Comparison of ENCODE assay signal across 1 cellular context in the genomic region with DNA sequence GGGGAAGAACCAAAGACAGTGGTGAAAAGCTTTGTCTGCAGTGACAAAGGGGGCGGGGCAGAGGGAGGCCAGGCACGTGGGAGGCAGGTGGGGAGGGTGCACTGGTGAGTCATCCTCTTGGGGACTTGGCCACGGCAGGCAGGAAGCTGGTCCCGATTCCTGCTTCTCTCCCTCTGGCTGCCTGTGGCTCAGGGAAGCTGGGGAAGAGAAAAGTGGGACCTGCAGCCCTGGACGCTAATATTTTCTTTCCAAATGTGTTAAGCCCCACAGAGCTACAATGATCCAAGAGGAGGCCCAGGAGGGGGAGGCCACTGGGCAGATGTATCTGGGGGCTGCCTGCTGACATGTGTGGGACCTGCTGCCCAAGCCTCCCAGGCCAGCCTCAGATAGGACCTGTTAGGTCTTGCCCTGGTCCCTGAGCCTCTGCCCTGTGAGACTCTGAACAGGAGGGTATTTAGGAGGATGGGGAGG.
TF ChIP-seq lines count a peak whose summit lies in the region.

No MANE protein-coding gene starts in this region.

TF ChIP-seq in K562, 482 proteins besides CTCF, POLR2A, EP300 and RAD21 (continued from another document):
- TF ChIP-seq VEZF1 (CRISPR knock-in tag; IDR thresholded peaks at IDR 0.05) (peak; percentile 85), RCOR1 (IDR thresholded peaks at IDR 0.05; ENCODE audit: borderline replicate concordance in 1 of 2, low read depth in 2 of 2, low read length in 2 of 2) (peak in 1 of 2 experiments; percentile 86; a peak in 2 of 4 replicates), GABPB1 (CRISPR knock-in tag; IDR thresholded peaks at IDR 0.05) (no peak), ATF3 (IDR thresholded peaks at IDR 0.05) (peak; percentile 95), ATF3 (CRISPR knock-in tag; conservative IDR thresholded peaks at IDR 0.05) (0 out of 2 replicates have a peak, but pooled peaks have one; percentile 59), E2F5 (CRISPR knock-in tag; IDR thresholded peaks at IDR 0.05) (no peak), USF1 (CRISPR knock-in tag; IDR thresholded peaks at IDR 0.05) (peak; percentile 82), CREB3 (tag; conservative IDR thresholded peaks at IDR 0.05; ENCODE audit: low read depth) (no peak), SP2 (IDR thresholded peaks at IDR 0.05; ENCODE audit: extremely low read depth, low read depth, low read length, poor library complexity, severe bottlenecking) (no peak), EGR1 (conservative IDR thresholded peaks at IDR 0.05) (peak; percentile 64), DPF2 (IDR thresholded peaks at IDR 0.05) (0 out of 2 replicates have a peak, but pooled peaks have one; percentile 22), MNT (conservative IDR thresholded peaks at IDR 0.05) (peak; percentile 63 to 70), XRCC3 (IDR thresholded peaks at IDR 0.05) (no peak), ZNF76 (CRISPR knock-in tag; IDR thresholded peaks at IDR 0.05; ENCODE audit: borderline replicate concordance) (no peak), CREM (IDR thresholded peaks at IDR 0.05; ENCODE audit: low read depth) (peak; percentile 34; the same call in 1 of the 2 replicates), KLF13 (tag; IDR thresholded peaks at IDR 0.05; ENCODE audit: borderline replicate concordance, low read depth) (peak; percentile 76; the same call in 1 of the 2 replicates)
- TF ChIP-seq, protein P1, sequence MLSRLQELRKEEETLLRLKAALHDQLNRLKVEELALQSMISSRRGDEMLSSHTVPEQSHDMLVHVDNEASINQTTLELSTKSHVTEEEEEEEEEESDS (CRISPR knock-in tag; IDR thresholded peaks at IDR 0.05) = no peak
TF ChIP-seq in K562: peak in this region for 31.
